Comparison of ENCODE assay signal across 14 cellular contexts in genomic region chr3:169575381-169575780, GRCh38.
DNase-seq lines count a peak whose midpoint lies in the region; ATAC-seq and TF ChIP-seq lines count a peak whose summit lies in the region.
"Had no signal": no experiment of that assay in that cellular context is flagged by ENCODE, and none has a peak within 500 bp of the region (broad histone marks: within the 10 kb centered on the region; RNA-seq: fewer than 3 reads in every experiment).

No MANE protein-coding gene starts in this region.

- no peak overlapping the region for H2BK120ac ChIP-seq in IMR-90 (ENCODE audit: low read depth, low read length)

- ATAC-seq in IMR-90 (ENCODE audit: low read depth): peak; percentile 66
- ATAC-seq in left lung: peak; percentile 13
- ATAC-seq in HG02798 (IDR thresholded peaks at IDR 0.05; ENCODE audit: poor library complexity, unreplicated experiment): no peak
- no peak for ATAC-seq in HG03460 (IDR thresholded peaks at IDR 0.05; ENCODE audit: unreplicated experiment)
- no peak for ATAC-seq in GM18511 (IDR thresholded peaks at IDR 0.05; ENCODE audit: unreplicated experiment)
- ATAC-seq: effector memory CD8-positive, alpha-beta T cell; T-cell had no signal

- H3K9ac ChIP-seq in IMR-90 (ENCODE audit: low read depth, low read length): no peak overlapping the region

- no peaks in the 10 kb centered on the region for H3K27me3 ChIP-seq in IMR-90 (ENCODE audit: control insufficient read depth, insufficient read depth, low read length)
- H3K27me3 ChIP-seq in left lung: no peaks in the 10 kb centered on the region
- H3K27me3 ChIP-seq: vagina had no signal

- peaks cover 34% of the 10 kb centered on the region for H3K4me1 Mint-ChIP-seq in brain
- H3K4me1 Mint-ChIP-seq: CD4-positive, CD25-positive, alpha-beta regulatory T cell; memory B cell; T-cell had no signal

- H3K4me1 ChIP-seq in IMR-90 (ENCODE audit: control insufficient read depth, insufficient read depth, low read length): no peaks in the 10 kb centered on the region; the same call in 1 of the 2 replicates
- peaks cover 0 to 7% of the 10 kb centered on the region in 2 donors for H3K4me1 ChIP-seq in left lung

- H3K4ac ChIP-seq in IMR-90 (ENCODE audit: low read depth, low read length): no peak overlapping the region

- 0 out of 2 replicates have a peak overlapping the region, but pooled peaks have one; percentile 22 for H3K4me2 ChIP-seq in IMR-90 (ENCODE audit: low read depth, low read length)

- no peak overlapping the region for H2AK9ac ChIP-seq in IMR-90 (replicated peaks; ENCODE audit: low read depth, low read length, poor library complexity)

- no peak overlapping the region for H2BK20ac ChIP-seq in IMR-90 (ENCODE audit: low read depth, low read length)

- H3K23ac ChIP-seq in IMR-90 (ENCODE audit: low read depth, low read length): no peak overlapping the region

- no peaks in the 10 kb centered on the region for H3K36me3 ChIP-seq in IMR-90 (ENCODE audit: control insufficient read depth, insufficient read depth, low read length)
- no peaks in the 10 kb centered on the region for H3K36me3 ChIP-seq in left lung
- H3K36me3 ChIP-seq: vagina had no signal

- dilution Hi-C loops in IMR-90 (cut with HindIII; ENCODE audit: low sequenced_read_pairs, unreplicated experiment): no loop called here

- POLR2A ChIA-PET in IMR-90 (lab: Charles Lee; ENCODE audit: unreplicated experiment): no interaction called here

- 10% methylated on average over 2 of the region's 7 CpGs; no CpG with 5 or more reads in 1 of the 2 experiments for WGBS in IMR-90 (ENCODE audit: extremely low coverage in 2 of 2, insufficient read length in 1 of 2), 2 experiments

- H3K27me3 Mint-ChIP-seq in brain: peaks cover 3% of the 10 kb centered on the region

- no peak overlapping the region for H4K5ac ChIP-seq in IMR-90 (ENCODE audit: low read depth, low read length)

- TF ChIP-seq CTCF in AG10803 (conservative IDR thresholded peaks at IDR 0.05; ENCODE audit: low read length): no peak
- TF ChIP-seq CTCF in IMR-90 (conservative IDR thresholded peaks at IDR 0.05; ENCODE audit: low read depth, low read length): no peak
- TF ChIP-seq CTCF in brain (conservative IDR thresholded peaks at IDR 0.05): no peak
- no peak for TF ChIP-seq CTCF in left lung (IDR thresholded peaks at IDR 0.05)

- H3K9me3 ChIP-seq in IMR-90 (ENCODE audit: control insufficient read depth, insufficient read depth, low read length) (no peaks in the 10 kb centered on the region), left lung (no peaks in the 10 kb centered on the region)
- H3K9me3 ChIP-seq: vagina had no signal

- H3K4me3 ChIP-seq in AG10803 (ENCODE audit: low read length): no peak overlapping the region
- no peak overlapping the region for H3K4me3 ChIP-seq in IMR-90 (ENCODE audit: insufficient read depth, low read depth, low read length)
- H3K4me3 ChIP-seq in left lung: no peak overlapping the region
- H3K4me3 ChIP-seq: vagina had no signal

- no peak overlapping the region for H2AK5ac ChIP-seq in IMR-90 (ENCODE audit: low read depth, low read length)

- no peaks in the 10 kb centered on the region for H3K9me1 ChIP-seq in IMR-90 (ENCODE audit: insufficient read depth, low read length)

- no peak for TF ChIP-seq RAD21 in IMR-90 (IDR thresholded peaks at IDR 0.05; ENCODE audit: low read length)

- H3K56ac ChIP-seq in IMR-90 (ENCODE audit: extremely low read depth, insufficient read depth, low read length): no peak overlapping the region

- peak overlapping the region in 1 of 5 experiments; percentile 53 for H3K27ac Mint-ChIP-seq in brain
- H3K27ac Mint-ChIP-seq: CD4-positive, CD25-positive, alpha-beta regulatory T cell; effector memory CD8-positive, alpha-beta T cell; memory B cell; T-cell had no signal

- H2BK15ac ChIP-seq in IMR-90 (ENCODE audit: low read depth, low read length): no peak overlapping the region

- H3K18ac ChIP-seq in IMR-90 (ENCODE audit: low read depth, low read length): no peak overlapping the region

- DNase-seq in AG10803 (ENCODE audit: low read depth) (peak; percentile 9), IMR-90 (peak; percentile 45), left lung (no peak), MV-4-11 (lab: John Stamatoyannopoulos, UW) (no peak)
- DNase-seq: CD4-positive, CD25-positive, alpha-beta regulatory T cell; effector memory CD8-positive, alpha-beta T cell; stimulated activated CD4-positive, alpha-beta T cell treated with anti-CD3 and anti-CD28 coated beads, Interleukin-2, amount 100 ng/mL, for 24 hours; T-cell had no signal

- H3K36me3 Mint-ChIP-seq in brain: no peaks in the 10 kb centered on the region
- H3K36me3 Mint-ChIP-seq: CD4-positive, CD25-positive, alpha-beta regulatory T cell; memory B cell; T-cell had no signal

- no peak overlapping the region for H4K8ac ChIP-seq in IMR-90 (ENCODE audit: low read depth in 2 of 2, low read length in 2 of 2)

- BruUV-seq in IMR-90 (replicated peaks; lab: Mats Ljungman, UMichigan): no TSS peak

- no peak overlapping the region for H2BK5ac ChIP-seq in IMR-90 (ENCODE audit: low read depth, low read length, poor library complexity, severe bottlenecking)

- no peaks in the 10 kb centered on the region for H3K79me1 ChIP-seq in IMR-90 (ENCODE audit: low read depth in 1 of 2, low read length in 2 of 2)

- H4K91ac ChIP-seq in IMR-90 (ENCODE audit: insufficient read depth, low read depth, low read length): no peak overlapping the region

- peak overlapping the region; percentile 13 for H2AFZ ChIP-seq in IMR-90 (replicated peaks; ENCODE audit: low read length, poor library complexity)

- H3K14ac ChIP-seq in IMR-90 (replicated peaks; ENCODE audit: low read depth, low read length): no peak overlapping the region

- H3K4me3 Mint-ChIP-seq in brain: peak overlapping the region in 3 of 5 experiments; percentile 10 to 48 (median 33)
- H3K4me3 Mint-ChIP-seq: CD4-positive, CD25-positive, alpha-beta regulatory T cell; effector memory CD8-positive, alpha-beta T cell; memory B cell; T-cell had no signal

- intact Hi-C loops in IMR-90 (cut with micrococcal nuclease): loop anchor here (10.0 kb wide), 1 partner anchor 361 kb away; no protein-coding TSS in a partner anchor
- intact Hi-C loops in left lung (cut with DNase I): no loop called here

- TF ChIP-seq POLR2A in IMR-90 (IDR thresholded peaks at IDR 0.05; ENCODE audit: low read depth, low read length): no peak

- in situ Hi-C loops in IMR-90 (cut with MboI; ENCODE audit: low sequenced_read_pairs): no loop called here

- H4K20me1 ChIP-seq in IMR-90 (ENCODE audit: insufficient read depth, low read length): no peaks in the 10 kb centered on the region

- CTCF ChIA-PET in IMR-90 (lab: Yijun Ruan, JAX): no interaction called here

- H3K27ac ChIP-seq in IMR-90 (ENCODE audit: insufficient read depth, low read length) (no peak overlapping the region), left lung (no peak overlapping the region)
- H3K27ac ChIP-seq: vagina had no signal

- H3K9me3 Mint-ChIP-seq in brain: peaks cover 0 to 10% (median 8%) of the 10 kb centered on the region in 5 experiments

TF ChIP-seq in IMR-90, 13 proteins besides CTCF, POLR2A, EP300 and RAD21:
- TF ChIP-seq RFX5 (IDR thresholded peaks at IDR 0.05; ENCODE audit: low read depth, low read length): no peak
- peak; percentile 51 for TF ChIP-seq BHLHE40 (IDR thresholded peaks at IDR 0.05; ENCODE audit: low read depth, low read length)
- TF ChIP-seq FOS (IDR thresholded peaks at IDR 0.05; ENCODE audit: low read depth, low read length): 0 out of 2 replicates have a peak, but pooled peaks have one; percentile 9
TF ChIP-seq in IMR-90: peak in this region for 2.

Comparison
In these comparisons a context has a peak if more than half of its experiments do, and no peak if none do; other contexts are left out.
1. DNase-seq: peak in AG10803 (single experiment) and IMR-90 (single experiment); none in left lung (0 of 2) and MV-4-11 (single experiment).
2. ATAC-seq: peak in IMR-90 (single experiment) and left lung (single experiment); none in HG02798 (single experiment), HG03460 (single experiment) and GM18511 (single experiment).